Comparison of ENCODE assay signal across 23 cellular contexts in genomic region chr11:129933262-129933661, GRCh38. TPM values are rescaled to one million over a fixed set of nuclear protein-coding genes. Genes with fewer than 3 reads are reported as not detected.
DNase-seq lines count a peak whose midpoint lies in the region; ATAC-seq, FAIRE-seq and TF ChIP-seq lines count a peak whose summit lies in the region.
"Had no signal": no experiment of that assay in that cellular context is flagged by ENCODE, and none has a peak within 500 bp of the region (broad histone marks: within the 10 kb centered on the region; RNA-seq: fewer than 3 reads in every experiment).

No MANE protein-coding gene starts in this region.

- no peak overlapping the region for H2AFZ ChIP-seq in PC-3 (ENCODE audit: low read length)

- peaks cover 22% of the 10 kb centered on the region for H3K4me1 ChIP-seq in PC-3 (ENCODE audit: insufficient read depth, low read length)
- H3K4me1 ChIP-seq: BE2C had no signal

- no peak overlapping the region for H3K9ac ChIP-seq in PC-3 (ENCODE audit: low read length)
- H3K9ac ChIP-seq: BLaER1 had no signal

- DNase-seq in PC-3 (peak; percentile 57), RCC 7860 (ENCODE audit: low spot score) (peak; percentile 12), epithelial cell of prostate (ENCODE audit: low read depth, low spot score) (no peak), GM12892 (ENCODE audit: insufficient read length) (no peak), cortex of kidney (lab: John Stamatoyannopoulos, UW) (no peak)
- DNase-seq: 8988T; ACHN; BE2C; C1 segment of cervical spinal cord; CD4-positive, alpha-beta memory T cell; CD4-positive, CD25-positive, alpha-beta regulatory T cell; CD8-positive, alpha-beta memory T cell; COR-L47; DMS 273 treated with DMSO at 0.1 percent for 48 hours; DMS153; DMS53; DND-41; EL; GDM1 had no signal

- H4K20me1 ChIP-seq in PC-3 (ENCODE audit: low read length), result no peaks in the 10 kb centered on the region
- H4K20me1 ChIP-seq: BLaER1 had no signal

- no peak overlapping the region for H3K4me3 ChIP-seq in PC-3 (ENCODE audit: low read length)
- H3K4me3 ChIP-seq: BLaER1, GM12878 had no signal

- no peaks in the 10 kb centered on the region for H3K79me2 ChIP-seq in PC-3 (ENCODE audit: low read length)

- TF ChIP-seq POLR2A in GM12892 (IDR thresholded peaks at IDR 0.05; ENCODE audit: low read depth, low read length), result no peak

- CTCF ChIA-PET in PC-3 (lab: Charles Lee), result no interaction called here

- H3K9me2 ChIP-seq in PC-3 (replicated peaks; ENCODE audit: low read length), result no peaks in the 10 kb centered on the region

- H3F3A ChIP-seq in PC-3 (ENCODE audit: low read length, unreplicated experiment), result peaks cover 6% of the 10 kb centered on the region

- POLR2A ChIA-PET in PC-3 (lab: Charles Lee; ENCODE audit: unreplicated experiment), result no interaction called here

- H3K36me3 ChIP-seq in PC-3 (ENCODE audit: low read depth, low read length), result peaks cover 4% of the 10 kb centered on the region; the same call in 1 of the 2 replicates

- H3K9me3 ChIP-seq in PC-3 (ENCODE audit: low read length), result no peaks in the 10 kb centered on the region
- H3K9me3 ChIP-seq: BE2C, BLaER1 had no signal

- intact Hi-C loops in PC-3 (cut with micrococcal nuclease), result no loop called here

- no peak overlapping the region for H3K4me2 ChIP-seq in PC-3 (ENCODE audit: low read length)

- ATAC-seq in PC-3 (no peak), GM18511 (IDR thresholded peaks at IDR 0.05; ENCODE audit: unreplicated experiment) (no peak)
- ATAC-seq: GM12878 had no signal

- H3K27ac ChIP-seq in PC-3 (ENCODE audit: low read length), result no peak overlapping the region
- H3K27ac ChIP-seq in epithelial cell of prostate, result peak overlapping the region; percentile 56
- H3K27ac ChIP-seq: BLaER1 had no signal

- no TSS peak for BruUV-seq in PC-3 (replicated peaks; lab: Mats Ljungman, UMichigan)

- FAIRE-seq in RCC 7860 (lab: Jason Lieb, UNC), result no peak
- FAIRE-seq in GM12892 (lab: Jason Lieb, UNC), result no peak
- FAIRE-seq: A204.1, GM12878 had no signal

- H3K27me3 ChIP-seq in PC-3 (ENCODE audit: low read length), result no peaks in the 10 kb centered on the region
- H3K27me3 ChIP-seq: BE2C, BLaER1 had no signal

- no peak for TF ChIP-seq CTCF in PC-3 (conservative IDR thresholded peaks at IDR 0.05; ENCODE audit: low read depth, low read length)

RNA-seq across cellular contexts. Expression of gene NFRKB, which starts 37.9 kb away (rescaled TPM):
- total RNA-seq in PC-3 (2014; rRNA removed), result 48.2 and 57.0 TPM in 2 replicates
- 11.6 TPM for polyA plus RNA-seq in GM12892 (2012; ENCODE audit: missing spikeins)

Comparison
In these comparisons a context has a peak if more than half of its experiments do, and no peak if none do; other contexts are left out.
1. DNase-seq: peak in PC-3 (single experiment) and RCC 7860 (single experiment); none in epithelial cell of prostate (single experiment), GM12892 (single experiment) and cortex of kidney (single experiment).